8 cellular contexts compared by ENCODE assay signal in the genomic region with DNA sequence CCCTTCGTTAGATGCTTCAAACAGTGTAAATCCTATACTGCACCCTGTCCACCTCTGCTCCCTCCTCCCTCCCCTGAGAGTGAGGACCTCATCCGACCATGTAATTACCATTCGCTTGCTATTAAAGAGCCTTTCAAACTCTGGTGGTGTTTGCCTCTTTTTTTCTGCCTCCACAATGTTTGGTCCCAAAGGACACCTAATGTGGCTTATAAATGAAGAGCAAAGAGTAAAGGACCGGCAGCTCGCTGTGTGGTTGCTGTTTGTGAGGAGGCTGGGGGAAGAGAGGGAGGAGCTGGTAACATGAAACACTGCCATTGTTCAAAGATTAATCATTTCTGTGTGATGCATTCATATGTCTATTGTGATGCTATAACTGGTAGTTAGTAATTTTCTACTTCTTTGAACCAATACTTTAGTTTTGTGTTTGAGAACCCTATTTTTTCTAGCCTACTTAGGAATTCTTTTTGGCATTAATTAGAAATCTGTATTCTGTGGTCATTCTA. TPM values are rescaled to one million over a fixed set of nuclear protein-coding genes. Genes with fewer than 3 reads are reported as not detected.
DNase-seq lines count a peak whose midpoint lies in the region; ATAC-seq and TF ChIP-seq lines count a peak whose summit lies in the region.

No MANE protein-coding gene starts in this region.

- H3K36me3 Mint-ChIP-seq in activated CD8-positive, alpha-beta memory T cell treated with anti-CD3 and anti-CD28 coated beads, Interleukin-2, amount 10 ng/mL, durations not matched to agents 7 days and 5 days = no peaks in the 10 kb centered on the region
- peaks cover 2% of the 10 kb centered on the region for H3K36me3 Mint-ChIP-seq in activated T-helper 1 cell treated with anti-CD3 and anti-CD28 coated beads, Interleukin-12 subunit alpha, Interleukin-12 subunit beta, Interleukin-2, Interleukin-4 antibody, amounts not matched to agents 30 ng/mL and 10 ng/mL and 1 ng/mL, durations not matched to agents 14 hours and 24 hours and 36 hours (ENCODE audit: low read depth)

- H3K4me3 ChIP-seq in NB4 (ENCODE audit: low read depth, low read length) = peak overlapping the region; percentile 33

- H3K27ac Mint-ChIP-seq in activated CD8-positive, alpha-beta memory T cell treated with anti-CD3 and anti-CD28 coated beads, Interleukin-2, amount 10 ng/mL, durations not matched to agents 7 days and 5 days = peak overlapping the region; percentile 90
- peak overlapping the region; percentile 67 for H3K27ac Mint-ChIP-seq in activated T-helper 1 cell treated with anti-CD3 and anti-CD28 coated beads, Interleukin-12 subunit alpha, Interleukin-12 subunit beta, Interleukin-2, Interleukin-4 antibody, amounts not matched to agents 30 ng/mL and 10 ng/mL and 1 ng/mL, durations not matched to agents 14 hours and 24 hours and 36 hours

- intact Hi-C loops in activated T-helper 1 cell treated with anti-CD3 and anti-CD28 coated beads, Interleukin-12 subunit alpha, Interleukin-12 subunit beta, Interleukin-2, Interleukin-4 antibody, amounts not matched to agents 30 ng/mL and 10 ng/mL and 1 ng/mL, durations not matched to agents 14 hours and 24 hours and 36 hours (cut with micrococcal nuclease) = loop anchor here (1.0 kb wide), 1 partner anchor 122 kb away; a partner anchor contains a TSS

- TF ChIP-seq CTCF in NB4 (IDR thresholded peaks at IDR 0.05; ENCODE audit: low read depth, low read length) = no peak
- TF ChIP-seq CTCF in GM10266 (IDR thresholded peaks at IDR 0.05; ENCODE audit: control insufficient read depth, insufficient read depth, low read depth, missing control alignments) = no peak

- CTCF ChIA-PET in activated CD8-positive, alpha-beta memory T cell treated with anti-CD3 and anti-CD28 coated beads, Interleukin-2, amount 10 ng/mL, durations not matched to agents 7 days and 5 days (lab: Charles Lee) = interaction anchor here (0.9 to 2.5 kb wide), 3 partner anchors 19 to 188 kb away, joined by 3 to 11 read pairs (median 10); a partner anchor contains a TSS

- no peak for ATAC-seq in activated CD8-positive, alpha-beta memory T cell treated with anti-CD3 and anti-CD28 coated beads, Interleukin-2, amount 10 ng/mL, durations not matched to agents 7 days and 5 days
- ATAC-seq in HG03469 (IDR thresholded peaks at IDR 0.05; ENCODE audit: unreplicated experiment) = no peak

- peaks cover 2% of the 10 kb centered on the region for H3K27me3 Mint-ChIP-seq in activated CD8-positive, alpha-beta memory T cell treated with anti-CD3 and anti-CD28 coated beads, Interleukin-2, amount 10 ng/mL, durations not matched to agents 7 days and 5 days
- peaks cover 2% of the 10 kb centered on the region for H3K27me3 Mint-ChIP-seq in activated T-helper 1 cell treated with anti-CD3 and anti-CD28 coated beads, Interleukin-12 subunit alpha, Interleukin-12 subunit beta, Interleukin-2, Interleukin-4 antibody, amounts not matched to agents 30 ng/mL and 10 ng/mL and 1 ng/mL, durations not matched to agents 14 hours and 24 hours and 36 hours (ENCODE audit: insufficient read depth)

- peaks cover 57% of the 10 kb centered on the region for H3K4me1 Mint-ChIP-seq in activated CD8-positive, alpha-beta memory T cell treated with anti-CD3 and anti-CD28 coated beads, Interleukin-2, amount 10 ng/mL, durations not matched to agents 7 days and 5 days
- peaks cover 59% of the 10 kb centered on the region for H3K4me1 Mint-ChIP-seq in activated T-helper 1 cell treated with anti-CD3 and anti-CD28 coated beads, Interleukin-12 subunit alpha, Interleukin-12 subunit beta, Interleukin-2, Interleukin-4 antibody, amounts not matched to agents 30 ng/mL and 10 ng/mL and 1 ng/mL, durations not matched to agents 14 hours and 24 hours and 36 hours (ENCODE audit: low read depth)

- no peak for DNase-seq in activated CD8-positive, alpha-beta memory T cell treated with anti-CD3 and anti-CD28 coated beads, Interleukin-2, amount 10 ng/mL, durations not matched to agents 7 days and 5 days
- DNase-seq in activated CD8-positive, alpha-beta memory T cell treated with anti-CD3 and anti-CD28 coated beads, Interleukin-2, amount 50 U/mL, for 48 hours = no peak
- DNase-seq in NB4 (ENCODE audit: low read depth) = peak; percentile 74
- DNase-seq in activated T-helper 1 cell treated with anti-CD3 and anti-CD28 coated beads, Interleukin-12 subunit alpha, Interleukin-12 subunit beta, Interleukin-2, Interleukin-4 antibody, amounts not matched to agents 30 ng/mL and 10 ng/mL and 1 ng/mL, durations not matched to agents 14 hours and 24 hours and 36 hours (ENCODE audit: low spot score) = no peak
- DNase-seq in kidney tubule cell (ENCODE audit: low spot score) = peak; percentile 74
- DNase-seq in GM10266 (ENCODE audit: extremely low spot score) = no peak
- no peak for DNase-seq in NCI-H1694 treated with DMSO at 0.1 percent for 48 hours (lab: John Stamatoyannopoulos, UW)

- peak overlapping the region; percentile 55 for H3K4me3 Mint-ChIP-seq in activated CD8-positive, alpha-beta memory T cell treated with anti-CD3 and anti-CD28 coated beads, Interleukin-2, amount 10 ng/mL, durations not matched to agents 7 days and 5 days
- H3K4me3 Mint-ChIP-seq in activated T-helper 1 cell treated with anti-CD3 and anti-CD28 coated beads, Interleukin-12 subunit alpha, Interleukin-12 subunit beta, Interleukin-2, Interleukin-4 antibody, amounts not matched to agents 30 ng/mL and 10 ng/mL and 1 ng/mL, durations not matched to agents 14 hours and 24 hours and 36 hours = peak overlapping the region; percentile 44

- H3K9me3 Mint-ChIP-seq in activated CD8-positive, alpha-beta memory T cell treated with anti-CD3 and anti-CD28 coated beads, Interleukin-2, amount 10 ng/mL, durations not matched to agents 7 days and 5 days (ENCODE audit: low read depth) = no peaks in the 10 kb centered on the region
- H3K9me3 Mint-ChIP-seq in activated T-helper 1 cell treated with anti-CD3 and anti-CD28 coated beads, Interleukin-12 subunit alpha, Interleukin-12 subunit beta, Interleukin-2, Interleukin-4 antibody, amounts not matched to agents 30 ng/mL and 10 ng/mL and 1 ng/mL, durations not matched to agents 14 hours and 24 hours and 36 hours = no peaks in the 10 kb centered on the region

- no peak for TF ChIP-seq POLR2A in NB4 (IDR thresholded peaks at IDR 0.05; ENCODE audit: extremely low read depth, insufficient read length)

RNA-seq across cellular contexts. Expression of a gene that starts 27.9 kb away (rescaled TPM):
- 1 to 10 TPM; 2.5 to 4.4 TPM for total RNA-seq in activated CD8-positive, alpha-beta memory T cell treated with anti-CD3 and anti-CD28 coated beads, Interleukin-2, amount 10 ng/mL, durations not matched to agents 7 days and 5 days
- total RNA-seq in activated T-helper 1 cell treated with anti-CD3 and anti-CD28 coated beads, Interleukin-12 subunit alpha, Interleukin-12 subunit beta, Interleukin-2, Interleukin-4 antibody, amounts not matched to agents 30 ng/mL and 10 ng/mL and 1 ng/mL, durations not matched to agents 14 hours and 24 hours and 36 hours = 3.9 and 4.3 TPM in 2 replicates

Comparison
In these comparisons a context has a peak if more than half of its experiments do, and no peak if none do; other contexts are left out.
1. DNase-seq: peak in NB4 (single experiment) and kidney tubule cell (single experiment); none in activated CD8-positive, alpha-beta memory T cell treated with anti-CD3 and anti-CD28 coated beads, Interleukin-2, amount 10 ng/mL, durations not matched to agents 7 days and 5 days (single experiment), activated CD8-positive, alpha-beta memory T cell treated with anti-CD3 and anti-CD28 coated beads, Interleukin-2, amount 50 U/mL, for 48 hours (single experiment), activated T-helper 1 cell treated with anti-CD3 and anti-CD28 coated beads, Interleukin-12 subunit alpha, Interleukin-12 subunit beta, Interleukin-2, Interleukin-4 antibody, amounts not matched to agents 30 ng/mL and 10 ng/mL and 1 ng/mL, durations not matched to agents 14 hours and 24 hours and 36 hours (single experiment), GM10266 (single experiment) and NCI-H1694 treated with DMSO at 0.1 percent for 48 hours (single experiment).